In the genomic region with DNA sequence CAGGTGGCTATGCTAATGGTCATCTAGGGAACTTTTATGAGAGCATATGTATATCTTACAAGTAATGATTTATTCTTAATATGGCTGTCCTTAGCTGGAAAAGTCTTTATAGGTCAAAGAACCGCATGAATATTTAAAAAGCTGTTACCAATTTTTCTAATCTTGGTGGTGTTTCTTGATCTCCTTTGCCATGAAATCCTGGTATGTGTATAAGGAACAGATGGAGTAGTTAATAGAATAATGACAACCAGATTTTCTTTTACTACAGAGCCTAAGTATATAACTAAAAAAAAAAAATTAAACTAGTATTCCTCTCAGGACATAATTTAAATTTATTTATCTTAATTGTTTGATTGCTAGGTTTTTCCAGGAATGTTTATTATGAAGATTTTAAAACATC, we compare ENCODE assay signal across 14 cellular contexts.
DNase-seq lines count a peak whose midpoint lies in the region; ATAC-seq and TF ChIP-seq lines count a peak whose summit lies in the region.
"Had no signal": no experiment of that assay in that cellular context is flagged by ENCODE, and none has a peak within 500 bp of the region (broad histone marks: within the 10 kb centered on the region; RNA-seq: fewer than 3 reads in every experiment).

No MANE protein-coding gene starts in this region.

- H3K36me3 ChIP-seq in MM.1S (replicated peaks; ENCODE audit: insufficient read depth, low read length) (no peaks in the 10 kb centered on the region), adipocyte (ENCODE audit: control insufficient read depth, insufficient read depth, low read length, severe bottlenecking) (peaks cover 7% of the 10 kb centered on the region)
- H3K36me3 ChIP-seq: BE2C, HAP-1 had no signal

- H3K9ac ChIP-seq in MM.1S (ENCODE audit: low read length) = no peak overlapping the region
- H3K9ac ChIP-seq in adipocyte (ENCODE audit: low read length) = no peak overlapping the region

- H3K4me3 ChIP-seq in HFF-Myc (replicated peaks; ENCODE audit: low read depth, low read length) = no peak overlapping the region
- no peak overlapping the region for H3K4me3 ChIP-seq in MM.1S (ENCODE audit: low read length)
- no peak overlapping the region for H3K4me3 ChIP-seq in adipocyte (ENCODE audit: low read length)
- H3K4me3 ChIP-seq: HAP-1 had no signal

- H3K9me3 ChIP-seq in MM.1S (replicated peaks; ENCODE audit: insufficient read depth, low read length) (no peaks in the 10 kb centered on the region), adipocyte (ENCODE audit: control insufficient read depth, low read length) (no peaks in the 10 kb centered on the region)
- H3K9me3 ChIP-seq: BE2C, HAP-1 had no signal

- ATAC-seq in memory B cell (ENCODE audit: low read depth) (no peak), HG03108 (IDR thresholded peaks at IDR 0.05; ENCODE audit: unreplicated experiment) (no peak), GM21528 (IDR thresholded peaks at IDR 0.05; ENCODE audit: low FRiP score, unreplicated experiment) (no peak)

- H4K20me1 ChIP-seq in MM.1S (ENCODE audit: insufficient read depth, low read length) = no peaks in the 10 kb centered on the region

- H3K4me1 Mint-ChIP-seq in memory B cell = peaks cover 33% of the 10 kb centered on the region

- no peaks in the 10 kb centered on the region for H3K9me2 ChIP-seq in MM.1S (replicated peaks; ENCODE audit: insufficient read depth, low read length)

- TF ChIP-seq CTCF in HFF-Myc (IDR thresholded peaks at IDR 0.05; ENCODE audit: low read depth, low read length, missing control alignments) (no peak), MM.1S (IDR thresholded peaks at IDR 0.05; ENCODE audit: low read length) (no peak)

- peak overlapping the region; percentile 93 for H3K27ac Mint-ChIP-seq in memory B cell
- H3K27ac Mint-ChIP-seq: CD4-positive, alpha-beta memory T cell had no signal

- peak overlapping the region; percentile 90; the same call in 1 of the 2 replicates for H3K27ac ChIP-seq in MM.1S (ENCODE audit: low read length)
- H3K27ac ChIP-seq: C4-2B had no signal

- peaks cover 26% of the 10 kb centered on the region for H3F3A ChIP-seq in MM.1S (ENCODE audit: insufficient read depth, low read length)

- no peak overlapping the region for H3K4me3 Mint-ChIP-seq in memory B cell
- H3K4me3 Mint-ChIP-seq: CD4-positive, alpha-beta memory T cell had no signal

- H3K4me1 ChIP-seq in MM.1S (ENCODE audit: low read length) (peaks cover 43% of the 10 kb centered on the region), adipocyte (ENCODE audit: control insufficient read depth, insufficient read depth, low read length) (peaks cover 13% of the 10 kb centered on the region)
- H3K4me1 ChIP-seq: BE2C, HAP-1 had no signal

- H3K79me2 ChIP-seq in MM.1S (ENCODE audit: low read length) = peaks cover 11% of the 10 kb centered on the region; the same call in 1 of the 2 replicates

- no peaks in the 10 kb centered on the region for H3K9me3 Mint-ChIP-seq in memory B cell

- H3K27me3 ChIP-seq in MM.1S (replicated peaks; ENCODE audit: insufficient read depth, low read length) (no peaks in the 10 kb centered on the region), adipocyte (replicated peaks; ENCODE audit: control insufficient read depth, insufficient read depth, low read length) (no peaks in the 10 kb centered on the region)
- H3K27me3 ChIP-seq: BE2C had no signal

- DNase-seq in HFF-Myc (ENCODE audit: extremely low read depth, low read depth) (peak; percentile 48), MM.1S (no peak), adipocyte (ENCODE audit: low read depth) (peak; percentile 34), memory B cell (ENCODE audit: low spot score in 2 of 2) (no peak), kidney glomerular epithelial cell (lab: John Stamatoyannopoulos, UW) (no peak), NCI-H82 treated with DMSO at 0.1 percent for 48 hours (lab: John Stamatoyannopoulos, UW; ENCODE audit: unreplicated experiment) (no peak)
- DNase-seq: BE2C; CD4-positive, alpha-beta memory T cell; DMS79; GDM1 had no signal

- no peak overlapping the region for H2AFZ ChIP-seq in MM.1S (ENCODE audit: low read length)

- no peaks in the 10 kb centered on the region for H3K27me3 Mint-ChIP-seq in memory B cell
- H3K27me3 Mint-ChIP-seq: CD4-positive, alpha-beta memory T cell had no signal

- H3K36me3 Mint-ChIP-seq in memory B cell = peaks cover 19% of the 10 kb centered on the region

- 0 out of 2 replicates have a peak overlapping the region, but pooled peaks have one; percentile 89 for H3K4me2 ChIP-seq in MM.1S (ENCODE audit: low read depth, low read length)

Comparison
In these comparisons a context has a peak if more than half of its experiments do, and no peak if none do; other contexts are left out.
1. DNase-seq: peak in HFF-Myc (single experiment) and adipocyte (single experiment); none in MM.1S (single experiment), memory B cell (0 of 2), kidney glomerular epithelial cell (single experiment) and NCI-H82 treated with DMSO at 0.1 percent for 48 hours (single experiment).